ENCODE assay signal across 19 cellular contexts in the genomic region with DNA sequence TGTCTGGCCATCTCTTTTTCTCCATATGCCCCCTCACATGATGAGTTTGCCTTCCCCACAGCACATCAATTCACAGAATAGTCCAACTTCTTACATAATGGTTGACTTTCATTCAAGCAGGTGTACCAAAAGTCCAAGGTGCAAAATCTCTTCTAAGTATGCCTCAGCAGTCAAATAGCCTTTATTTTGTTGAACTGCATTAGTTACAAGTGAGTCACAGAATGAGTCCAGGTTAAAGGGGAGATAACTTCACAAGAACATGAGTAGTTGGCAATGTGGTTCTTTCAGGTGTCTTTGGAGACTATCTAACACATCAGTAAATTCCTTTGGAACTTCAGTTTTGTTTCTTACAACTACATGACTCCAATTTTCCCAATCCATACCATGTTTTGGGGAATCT.
A peak's percentile ranks its signal among the peaks of the same experiment; 100 is the strongest.
DNase-seq lines count a peak whose midpoint lies in the region; ATAC-seq, FAIRE-seq and TF ChIP-seq lines count a peak whose summit lies in the region.
"Had no signal": no experiment of that assay in that cellular context is flagged by ENCODE, and none has a peak within 500 bp of the region (broad histone marks: within the 10 kb centered on the region; RNA-seq: fewer than 3 reads in every experiment).

No MANE protein-coding gene starts in this region.

- TF ChIP-seq CTCF in PC-3 (conservative IDR thresholded peaks at IDR 0.05; ENCODE audit: low read depth, low read length) (no peak), epithelial cell of esophagus (IDR thresholded peaks at IDR 0.05; ENCODE audit: insufficient read depth, low read depth, low read length, missing control alignments) (no peak)

- no peak for FAIRE-seq in small intestine (lab: Jason Lieb, UNC)
- FAIRE-seq: G401.6, GM12891, H54 had no signal

- no peak overlapping the region for H3K27ac ChIP-seq in PC-3 (ENCODE audit: low read length)
- H3K27ac ChIP-seq in small intestine (ENCODE audit: low read depth in 1 of 2, low read length in 1 of 2) = no peak overlapping the region
- no peak overlapping the region for H3K27ac ChIP-seq in Karpas-422 (ENCODE audit: low read length)
- H3K27ac ChIP-seq: BLaER1 treated with 17β-estradiol and CSF1 and Interleukin-3, amounts not matched to agents 10 nM and 100 nM had no signal

- in situ Hi-C loops in KBM-7 (cut with MboI; ENCODE audit: low pct_unique_long_range_greater_than_20kb, low sequenced_read_pairs) = no loop called here

- H3K27me3 ChIP-seq in PC-3 (ENCODE audit: low read length) = no peaks in the 10 kb centered on the region
- H3K27me3 ChIP-seq in small intestine (ENCODE audit: control insufficient read depth in 2 of 2, insufficient read depth in 2 of 2, low read length in 2 of 2) = no peaks in the 10 kb centered on the region
- no peaks in the 10 kb centered on the region for H3K27me3 ChIP-seq in Karpas-422 (ENCODE audit: low read length)
- H3K27me3 ChIP-seq: BLaER1 treated with 17β-estradiol and CSF1 and Interleukin-3, amounts not matched to agents 10 nM and 100 nM had no signal

- H3K9ac ChIP-seq in PC-3 (ENCODE audit: low read length) (no peak overlapping the region), Karpas-422 (ENCODE audit: low read length) (no peak overlapping the region)
- H3K9ac ChIP-seq: BLaER1 treated with 17β-estradiol and CSF1 and Interleukin-3, amounts not matched to agents 10 nM and 100 nM had no signal

- POLR2A ChIA-PET in PC-3 (lab: Charles Lee; ENCODE audit: unreplicated experiment) = no interaction called here

- H4K20me1 ChIP-seq in PC-3 (ENCODE audit: low read length) (no peaks in the 10 kb centered on the region), Karpas-422 (ENCODE audit: insufficient read depth, low read depth, low read length) (no peaks in the 10 kb centered on the region)
- H4K20me1 ChIP-seq: BLaER1 treated with 17β-estradiol and CSF1 and Interleukin-3, amounts not matched to agents 10 nM and 100 nM had no signal

- H3K4me3 ChIP-seq in PC-3 (ENCODE audit: low read length) (no peak overlapping the region), epithelial cell of esophagus (ENCODE audit: low read length) (no peak overlapping the region), small intestine (ENCODE audit: low read depth in 1 of 2, low read length in 2 of 2) (no peak overlapping the region), Karpas-422 (ENCODE audit: low read length) (no peak overlapping the region)
- H3K4me3 ChIP-seq: BLaER1 treated with 17β-estradiol and CSF1 and Interleukin-3, amounts not matched to agents 10 nM and 100 nM; GM23338 had no signal

- H3K9me2 ChIP-seq in PC-3 (replicated peaks; ENCODE audit: low read length) = no peaks in the 10 kb centered on the region
- no peaks in the 10 kb centered on the region for H3K9me2 ChIP-seq in Karpas-422 (replicated peaks; ENCODE audit: insufficient read depth, low read length)

- H3K36me3 ChIP-seq in PC-3 (ENCODE audit: low read depth, low read length) (no peaks in the 10 kb centered on the region), small intestine (ENCODE audit: control insufficient read depth in 2 of 2, insufficient read depth in 2 of 2, low read length in 2 of 2) (no peaks in the 10 kb centered on the region), Karpas-422 (ENCODE audit: insufficient read depth, low read length) (no peaks in the 10 kb centered on the region)
- H3K36me3 ChIP-seq: BLaER1 treated with 17β-estradiol and CSF1 and Interleukin-3, amounts not matched to agents 10 nM and 100 nM had no signal

- no peak overlapping the region for H3K4me2 ChIP-seq in PC-3 (ENCODE audit: low read length)
- H3K4me2 ChIP-seq in Karpas-422 (ENCODE audit: low read depth, low read length, poor library complexity, severe bottlenecking) = no peak overlapping the region
- H3K4me2 ChIP-seq: BLaER1 treated with 17β-estradiol and CSF1 and Interleukin-3, amounts not matched to agents 10 nM and 100 nM; GM23338 had no signal

- H3K9me3 ChIP-seq in PC-3 (ENCODE audit: low read length) = no peaks in the 10 kb centered on the region
- no peaks in the 10 kb centered on the region for H3K9me3 ChIP-seq in small intestine (ENCODE audit: control insufficient read depth, low read depth)
- H3K9me3 ChIP-seq in Karpas-422 (ENCODE audit: low read length) = no peaks in the 10 kb centered on the region
- H3K9me3 ChIP-seq: BLaER1 treated with 17β-estradiol and CSF1 and Interleukin-3, amounts not matched to agents 10 nM and 100 nM had no signal

- DNase-seq in PC-3 (peak; percentile 29), epithelial cell of esophagus (ENCODE audit: low read depth) (peak; percentile 4), kidney tubule cell (ENCODE audit: low spot score) (peak; percentile 50), small intestine (peak; percentile 91), Karpas-422 (no peak), KBM-7 (no peak)
- no peak for DNase-seq in activated CD4-positive, alpha-beta T cell treated with anti-CD3 and anti-CD28 coated beads for 1 hour
- DNase-seq: CD8-positive, alpha-beta memory T cell; COR-L47; DMS 273 treated with DMSO at 0.1 percent for 48 hours; DMS53; DND-41; EL; HCEC 1CT had no signal

- H3K79me2 ChIP-seq in PC-3 (ENCODE audit: low read length) (no peaks in the 10 kb centered on the region), Karpas-422 (ENCODE audit: low read length) (no peaks in the 10 kb centered on the region)

- CTCF ChIA-PET in PC-3 (lab: Charles Lee) = no interaction called here

- intact Hi-C loops in PC-3 (cut with micrococcal nuclease) = no loop called here

- H2AFZ ChIP-seq in PC-3 (ENCODE audit: low read length) (no peak overlapping the region), Karpas-422 (ENCODE audit: low read length) (no peak overlapping the region)
- H2AFZ ChIP-seq: GM23338 had no signal

- BruUV-seq in PC-3 (replicated peaks; lab: Mats Ljungman, UMichigan) = no TSS peak

- H3F3A ChIP-seq in PC-3 (ENCODE audit: low read length, unreplicated experiment) = no peaks in the 10 kb centered on the region

- H3K4me1 ChIP-seq in PC-3 (ENCODE audit: insufficient read depth, low read length) (no peaks in the 10 kb centered on the region), small intestine (ENCODE audit: control insufficient read depth in 2 of 2, insufficient read depth in 1 of 2, low read depth in 1 of 2, low read length in 1 of 2) (peaks cover 0 to 2% of the 10 kb centered on the region in 2 donors), Karpas-422 (ENCODE audit: low read length) (no peaks in the 10 kb centered on the region)
- H3K4me1 ChIP-seq: BLaER1 treated with 17β-estradiol and CSF1 and Interleukin-3, amounts not matched to agents 10 nM and 100 nM had no signal

- no peak for ATAC-seq in PC-3
- ATAC-seq: GM23338 had no signal

Comparison
In these comparisons a context has a peak if more than half of its experiments do, and no peak if none do; other contexts are left out.
1. DNase-seq: peak in PC-3 (single experiment), epithelial cell of esophagus (single experiment), kidney tubule cell (single experiment) and small intestine (single experiment); none in Karpas-422 (single experiment), activated CD4-positive, alpha-beta T cell treated with anti-CD3 and anti-CD28 coated beads for 1 hour (single experiment) and KBM-7 (single experiment).